8 cellular contexts compared by ENCODE assay signal in genomic region chr6:30357678-30358339, GRCh38. TPM values are rescaled to one million over a fixed set of nuclear protein-coding genes. Genes with fewer than 3 reads are reported as not detected.
DNase-seq lines count a peak whose midpoint lies in the region; ATAC-seq and TF ChIP-seq lines count a peak whose summit lies in the region.

No MANE protein-coding gene starts in this region.

- peak; percentile 94 for ATAC-seq in CD4-positive, alpha-beta T cell (ENCODE audit: poor library complexity)
- ATAC-seq in activated T-cell treated with anti-CD3 and anti-CD28 coated beads, Interleukin-2, amount 50 U/mL, for 72 hours (replicated peaks in 1 of 2), result peak; percentile 72 to 84
- ATAC-seq in naive thymus-derived CD8-positive, alpha-beta T cell, result peak; percentile 88 to 95
- no peak for ATAC-seq in HG03571 (IDR thresholded peaks at IDR 0.05; ENCODE audit: unreplicated experiment)

- no peak overlapping the region for H3K27ac Mint-ChIP-seq in CD4-positive, alpha-beta T cell
- no peak overlapping the region for H3K27ac Mint-ChIP-seq in activated T-cell treated with anti-CD3 and anti-CD28 coated beads, Interleukin-2, amount 50 U/mL, for 72 hours
- peak overlapping the region in 1 of 10 donors; percentile 65 for H3K27ac Mint-ChIP-seq in naive thymus-derived CD8-positive, alpha-beta T cell

- peak overlapping the region; percentile 63 for H3K4me3 Mint-ChIP-seq in CD4-positive, alpha-beta T cell
- peak overlapping the region; percentile 87 to 91 for H3K4me3 Mint-ChIP-seq in activated T-cell treated with anti-CD3 and anti-CD28 coated beads, Interleukin-2, amount 50 U/mL, for 72 hours
- peak overlapping the region; percentile 78 to 90 (median 87) for H3K4me3 Mint-ChIP-seq in naive thymus-derived CD8-positive, alpha-beta T cell

- DNase-seq in CD4-positive, alpha-beta T cell, result peak; percentile 19 to 50 (median 36)
- DNase-seq in HS-27A (ENCODE audit: low read depth), result peak; percentile 36
- peak; percentile 52 to 54 for DNase-seq in activated T-cell treated with anti-CD3 and anti-CD28 coated beads, Interleukin-2, amount 50 U/mL, for 72 hours
- DNase-seq in fibroblast of mammary gland (ENCODE audit: low read depth), result peak; percentile 79
- DNase-seq in naive thymus-derived CD8-positive, alpha-beta T cell, result peak; percentile 29 to 75 (median 54)
- DNase-seq in substantia nigra (lab: John Stamatoyannopoulos, UW), result peak in 26 of 49 donors; percentile 4 to 58 (median 16)

- peaks cover 66% of the 10 kb centered on the region for H3K27me3 Mint-ChIP-seq in CD4-positive, alpha-beta T cell
- H3K27me3 Mint-ChIP-seq in activated T-cell treated with anti-CD3 and anti-CD28 coated beads, Interleukin-2, amount 50 U/mL, for 72 hours (ENCODE audit: low read depth), result peaks cover 80% of the 10 kb centered on the region
- H3K27me3 Mint-ChIP-seq in naive thymus-derived CD8-positive, alpha-beta T cell, result peaks cover 33 to 60% (median 41%) of the 10 kb centered on the region in 5 donors

- H3K79me2 ChIP-seq in OCI-LY1 (ENCODE audit: insufficient read depth, low read length), result no peaks in the 10 kb centered on the region

- TF ChIP-seq CTCF in CD4-positive, alpha-beta T cell (IDR thresholded peaks at IDR 0.05), result peak; percentile 80
- peak; percentile 75 for TF ChIP-seq CTCF in OCI-LY1 (IDR thresholded peaks at IDR 0.05; ENCODE audit: low read length)
- TF ChIP-seq CTCF in fibroblast of mammary gland (conservative IDR thresholded peaks at IDR 0.05; ENCODE audit: control insufficient read depth, insufficient read depth, low read depth, low read length), result peak; percentile 83

- peaks cover 4% of the 10 kb centered on the region for H3K4me1 ChIP-seq in OCI-LY1 (ENCODE audit: insufficient read depth, low read length, severe bottlenecking)

- no peaks in the 10 kb centered on the region for H3K36me3 Mint-ChIP-seq in CD4-positive, alpha-beta T cell (ENCODE audit: low read depth)
- no peaks in the 10 kb centered on the region for H3K36me3 Mint-ChIP-seq in activated T-cell treated with anti-CD3 and anti-CD28 coated beads, Interleukin-2, amount 50 U/mL, for 72 hours (ENCODE audit: insufficient read depth in 2 of 2)
- H3K36me3 Mint-ChIP-seq in naive thymus-derived CD8-positive, alpha-beta T cell, result peaks cover 0 to 6% (median 0%) of the 10 kb centered on the region in 3 donors

- H3K27me3 ChIP-seq in CD4-positive, alpha-beta T cell (ENCODE audit: control insufficient read depth, insufficient read depth, low read length), result peaks cover 57% of the 10 kb centered on the region
- no peaks in the 10 kb centered on the region; the same call in 1 of the 2 replicates for H3K27me3 ChIP-seq in OCI-LY1 (ENCODE audit: insufficient read depth, low read length)

- no peaks in the 10 kb centered on the region for H3K9me3 ChIP-seq in CD4-positive, alpha-beta T cell (ENCODE audit: control insufficient read depth, low read length)
- no peaks in the 10 kb centered on the region for H3K9me3 ChIP-seq in OCI-LY1 (ENCODE audit: low read length)

- no peak overlapping the region for H2AFZ ChIP-seq in OCI-LY1 (ENCODE audit: low read length)

- peak overlapping the region; percentile 39; the same call in 1 of the 2 replicates for H3K4me2 ChIP-seq in OCI-LY1 (ENCODE audit: low read length)

- H3K9me2 ChIP-seq in OCI-LY1 (ENCODE audit: low read depth, low read length), result no peaks in the 10 kb centered on the region

- H3K9ac ChIP-seq in OCI-LY1 (ENCODE audit: low read length), result no peak overlapping the region

- no peaks in the 10 kb centered on the region for H3K9me3 Mint-ChIP-seq in CD4-positive, alpha-beta T cell
- no peaks in the 10 kb centered on the region for H3K9me3 Mint-ChIP-seq in activated T-cell treated with anti-CD3 and anti-CD28 coated beads, Interleukin-2, amount 50 U/mL, for 72 hours
- H3K9me3 Mint-ChIP-seq in naive thymus-derived CD8-positive, alpha-beta T cell, result peaks cover 0 to 6% (median 0%) of the 10 kb centered on the region in 9 donors

- POLR2A ChIA-PET in CD4-positive, alpha-beta T cell (lab: Charles Lee), result interaction anchor here (1.8 kb wide), 1 partner anchor 31 kb away, joined by 4 read pairs; the partner anchor contains the start of gene TRIM39
- POLR2A ChIA-PET in naive thymus-derived CD8-positive, alpha-beta T cell (lab: Charles Lee), result interaction anchor here (1.8 kb wide), 1 partner anchor 31 kb away, joined by 5 read pairs; the partner anchor contains the start of gene TRIM39

- peaks cover 5% of the 10 kb centered on the region for H3K4me1 Mint-ChIP-seq in CD4-positive, alpha-beta T cell (ENCODE audit: low read depth)
- H3K4me1 Mint-ChIP-seq in activated T-cell treated with anti-CD3 and anti-CD28 coated beads, Interleukin-2, amount 50 U/mL, for 72 hours (ENCODE audit: low read depth), result no peaks in the 10 kb centered on the region
- peaks cover 6 to 11% (median 6%) of the 10 kb centered on the region in 4 donors for H3K4me1 Mint-ChIP-seq in naive thymus-derived CD8-positive, alpha-beta T cell

- no peak overlapping the region for H3K4me3 ChIP-seq in OCI-LY1 (ENCODE audit: low read depth, low read length, poor library complexity, severe bottlenecking)
- H3K4me3 ChIP-seq in fibroblast of mammary gland (ENCODE audit: control insufficient read depth, low read depth, low read length), result peak overlapping the region; percentile 34

- no peaks in the 10 kb centered on the region for H3F3A ChIP-seq in OCI-LY1 (ENCODE audit: insufficient read depth, low read length)

- H4K20me1 ChIP-seq in OCI-LY1 (ENCODE audit: insufficient read depth, low read length), result no peaks in the 10 kb centered on the region

- intact Hi-C loops in CD4-positive, alpha-beta T cell (cut with DNase I, micrococcal nuclease), result loop anchor here (1.0 kb wide), 1 partner anchor 39 kb away; no protein-coding TSS in a partner anchor

- CTCF ChIA-PET in CD4-positive, alpha-beta T cell (lab: Charles Lee), result interaction anchor here (0.9 to 1.3 kb wide), 2 partner anchors 39 to 42 kb away, joined by 3 to 4 read pairs; no protein-coding TSS in a partner anchor

- H3K27ac ChIP-seq in CD4-positive, alpha-beta T cell (ENCODE audit: low read depth, low read length), result no peak overlapping the region
- H3K27ac ChIP-seq in OCI-LY1 (ENCODE audit: low read depth, low read length, poor library complexity, severe bottlenecking) (no peak overlapping the region), substantia nigra (ENCODE audit: low read depth, low read length, poor library complexity, severe bottlenecking) (no peak overlapping the region)

- no peaks in the 10 kb centered on the region for H3K36me3 ChIP-seq in OCI-LY1 (ENCODE audit: insufficient read depth, low read length)

RNA-seq across cellular contexts. Expression of gene RPP21, which starts 12.9 kb away (rescaled TPM):
- total RNA-seq in CD4-positive, alpha-beta T cell, result 10 to 100 TPM; 42.8 to 51.9 TPM
- total RNA-seq in activated T-cell treated with anti-CD3 and anti-CD28 coated beads, Interleukin-2, amount 50 U/mL, for 72 hours, result 10 to 100 TPM; 26.4 to 31.1 TPM
- total RNA-seq in naive thymus-derived CD8-positive, alpha-beta T cell, result 10 to 100 TPM; 48.2 to 49.5 TPM
- 10 to 100 TPM; 61.1 to 92.4 (median 73.6) TPM for polyA plus RNA-seq in naive thymus-derived CD8-positive, alpha-beta T cell

RNA-seq across cellular contexts. Expression of gene TRIM39, which starts 31.1 kb away (rescaled TPM):
- total RNA-seq in CD4-positive, alpha-beta T cell, result 10 to 100 TPM; 38.2 to 38.3 TPM
- total RNA-seq in activated T-cell treated with anti-CD3 and anti-CD28 coated beads, Interleukin-2, amount 50 U/mL, for 72 hours, result 10 to 100 TPM; 18.8 to 20.0 TPM
- 10 to 100 TPM; 22.1 to 23.1 TPM for total RNA-seq in naive thymus-derived CD8-positive, alpha-beta T cell
- 10 to 100 TPM in 2 of 3 donors, 1 to 10 TPM in 1; 6.6 to 15.4 (median 12.7) TPM for polyA plus RNA-seq in naive thymus-derived CD8-positive, alpha-beta T cell

Comparison
In these comparisons a context has a peak if more than half of its experiments do, and no peak if none do; other contexts are left out.
1. DNase-seq: peak in every context shown above with its lines; median percentile 79 in fibroblast of mammary gland; 54 in naive thymus-derived CD8-positive, alpha-beta T cell; 53 in activated T-cell treated with anti-CD3 and anti-CD28 coated beads, Interleukin-2, amount 50 U/mL, for 72 hours; 36 in CD4-positive, alpha-beta T cell; 36 in HS-27A; 16 in substantia nigra.